In the genomic region with DNA sequence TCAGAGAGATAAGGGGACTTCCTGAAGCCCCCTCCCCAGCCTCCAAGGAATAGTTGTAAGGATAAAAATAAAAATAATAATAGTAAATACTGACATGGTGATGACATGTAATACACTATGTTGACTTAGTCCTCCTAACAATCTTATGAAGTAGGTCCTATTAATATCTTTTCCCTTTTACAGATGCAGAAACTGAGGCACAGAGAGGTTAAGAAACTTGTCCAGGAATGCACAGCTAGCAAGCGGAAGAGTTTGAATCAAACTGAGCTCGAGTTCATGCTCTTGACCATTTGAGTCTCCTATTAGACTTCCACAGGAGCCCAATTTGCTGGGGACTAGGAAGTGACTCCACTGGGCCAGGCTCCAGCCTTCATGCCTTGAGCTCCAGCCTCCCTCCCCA, we compare ENCODE assay signal across 29 cellular contexts.
"Had no signal": no experiment of that assay in that cellular context is flagged by ENCODE, and none has a peak within 500 bp of the region (broad histone marks: within the 10 kb centered on the region; RNA-seq: fewer than 3 reads in every experiment).

No MANE protein-coding gene starts in this region.

- H3K4me3 ChIP-seq: adrenal gland, ascending aorta, cardiac muscle cell had no signal

- H3K9me3 ChIP-seq: adrenal gland, ascending aorta had no signal

- DNase-seq: activated B cell treated with CpG ODN at 0.5 μM for 24 hours; activated CD4-positive, alpha-beta memory T cell treated with anti-CD3 and anti-CD28 coated beads for 36 hours; activated CD4-positive, alpha-beta T cell treated with anti-CD3 and anti-CD28 coated beads for 4 hours; activated CD4-positive, alpha-beta T cell treated with anti-CD3 and anti-CD28 coated beads, Interleukin-2, amount 10 ng/mL, durations not matched to agents 24 days and 14 days; activated CD4-positive, alpha-beta T cell treated with anti-CD3 and anti-CD28 coated beads, Interleukin-2, amount 50 U/mL, for 1 hour; activated CD4-positive, alpha-beta T cell treated with anti-CD3 and anti-CD28 coated beads, Interleukin-2, amount 50 U/mL, for 4 hours; activated CD4-positive, CD25-positive, alpha-beta regulatory T cell treated with anti-CD3 and anti-CD28 coated beads, Interleukin-2, amount 50 U/mL, for 72 hours; activated CD8-positive, alpha-beta memory T cell treated with anti-CD3 and anti-CD28 coated beads, Interleukin-2, amount 50 U/mL, for 4 hours; activated CD8-positive, alpha-beta T cell treated with anti-CD3 and anti-CD28 coated beads for 36 hours; activated effector memory CD4-positive, alpha-beta T cell treated with anti-CD3 and anti-CD28 coated beads, Interleukin-2, amount 50 U/mL, for 16 hours; activated gamma-delta T cell treated with Interleukin-2 at 50 U/mL for 16 hours; activated naive CD4-positive, alpha-beta T cell; activated naive CD4-positive, alpha-beta T cell treated with anti-CD3 and anti-CD28 coated beads for 36 hours; activated naive CD4-positive, alpha-beta T cell treated with anti-CD3 and anti-CD28 coated beads, Interleukin-2, amount 50 U/mL, for 16 hours; activated naive CD8-positive, alpha-beta T cell treated with anti-CD3 and anti-CD28 coated beads for 36 hours; activated T-cell treated with anti-CD3 and anti-CD28 coated beads for 4 hours; activated T-cell treated with anti-CD3 and anti-CD28 coated beads, Interleukin-2, amount 50 U/mL, for 1 hour; activated T-cell treated with anti-CD3 and anti-CD28 coated beads, Interleukin-2, amount 50 U/mL, for 4 hours; activated T-cell treated with anti-CD3 and anti-CD28 coated beads, Interleukin-2, amount 50 U/mL, for 72 hours; adrenal gland; amniotic stem cell; caudate nucleus; cerebellar nuclear complex; T-helper 1 cell; T-helper 2 cell; T-helper 9 cell had no signal

- H3K27ac ChIP-seq: adrenal gland, ascending aorta, cardiac muscle cell, VCaP had no signal

- H3K27me3 ChIP-seq: ascending aorta, cardiac muscle cell had no signal

- H3K36me3 ChIP-seq: adrenal gland, ascending aorta, cardiac muscle cell had no signal

- H3K4me1 ChIP-seq: adrenal gland, ascending aorta had no signal
